In the genomic region with DNA sequence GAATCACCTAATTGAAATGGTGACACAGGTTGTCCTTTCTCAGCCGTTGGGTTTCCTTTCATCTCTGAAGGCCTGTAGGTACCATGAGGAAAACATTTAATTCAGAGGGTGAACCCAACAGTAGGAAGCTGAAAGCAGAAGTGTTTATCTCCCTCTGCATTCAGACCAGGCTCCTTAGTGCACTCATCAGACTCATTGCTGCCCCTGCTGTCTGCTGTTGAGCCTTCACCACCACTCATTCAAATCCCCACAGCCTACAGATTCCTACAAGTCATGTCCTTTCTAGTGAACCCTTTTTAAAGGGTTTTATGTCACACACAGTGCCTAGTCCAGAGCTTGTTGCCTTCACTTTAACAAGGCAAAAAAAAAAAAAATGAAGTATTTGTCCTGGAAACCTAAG, we compare ENCODE assay signal across 1 cellular context.
TF ChIP-seq lines count a peak whose summit lies in the region.

No MANE protein-coding gene starts in this region.

TF ChIP-seq in K562, 482 proteins besides CTCF, POLR2A, EP300 and RAD21 (continues in another document):
- TF ChIP-seq BRD4 (IDR thresholded peaks at IDR 0.05) (no peak), KDM5B (IDR thresholded peaks at IDR 0.05; ENCODE audit: insufficient replicate concordance, low read depth, low read length) (no peak), MIER1 (IDR thresholded peaks at IDR 0.05; ENCODE audit: low read depth) (no peak), EP400 (IDR thresholded peaks at IDR 0.05) (no peak), ZNF274 (IDR thresholded peaks at IDR 0.05; ENCODE audit: borderline replicate concordance, low read depth, low read length) (no peak), POLR3G (IDR thresholded peaks at IDR 0.05; ENCODE audit: extremely low read depth, insufficient read length, insufficient replicate concordance) (no peak), ZFP30 (CRISPR knock-in tag; IDR thresholded peaks at IDR 0.05; ENCODE audit: borderline replicate concordance) (no peak), ZNF778 (CRISPR knock-in tag; IDR thresholded peaks at IDR 0.05) (no peak), SREBF1 (IDR thresholded peaks at IDR 0.05; ENCODE audit: borderline replicate concordance, low read depth, low read length) (no peak), MEF2D (tag; conservative IDR thresholded peaks at IDR 0.05; ENCODE audit: low read depth) (no peak), MCM7 (IDR thresholded peaks at IDR 0.05) (no peak), ZNF134 (CRISPR knock-in tag; conservative IDR thresholded peaks at IDR 0.05) (no peak), JUND (IDR thresholded peaks at IDR 0.05; ENCODE audit: borderline replicate concordance, low read depth, low read length) (0 out of 2 replicates have a peak, but pooled peaks have one; percentile 17), JUND (tag; IDR thresholded peaks at IDR 0.05; ENCODE audit: borderline replicate concordance, low read depth, low read length) (no peak), TFAM (CRISPR knock-in tag; conservative IDR thresholded peaks at IDR 0.05) (no peak), MCM5 (IDR thresholded peaks at IDR 0.05; ENCODE audit: low read depth) (no peak), FIP1L1 (IDR thresholded peaks at IDR 0.05; ENCODE audit: low read depth, low read length, poor library complexity, severe bottlenecking) (no peak), PHF8 (IDR thresholded peaks at IDR 0.05; ENCODE audit: borderline replicate concordance, low read length) (no peak), SMC3 (conservative IDR thresholded peaks at IDR 0.05; ENCODE audit: insufficient read depth, low read depth, low read length) (peak; percentile 31; the same call in 1 of the 2 replicates), ATF7 (IDR thresholded peaks at IDR 0.05) (0 out of 2 replicates have a peak, but pooled peaks have one; percentile 21), NFE2L1 (tag; IDR thresholded peaks at IDR 0.05; ENCODE audit: borderline replicate concordance, low read depth) (no peak), HDAC3 (IDR thresholded peaks at IDR 0.05; ENCODE audit: borderline replicate concordance, partially characterized antibody) (no peak), FOXP1 (CRISPR knock-in tag; IDR thresholded peaks at IDR 0.05) (no peak), POLR2AphosphoS2 (IDR thresholded peaks at IDR 0.05; ENCODE audit: low read length) (no peak), RFX7 (CRISPR knock-in tag; IDR thresholded peaks at IDR 0.05) (no peak), ZNF76 (CRISPR knock-in tag; IDR thresholded peaks at IDR 0.05; ENCODE audit: borderline replicate concordance) (no peak), ZNF764 (CRISPR knock-in tag; IDR thresholded peaks at IDR 0.05; ENCODE audit: low read depth) (no peak), TAF1 (IDR thresholded peaks at IDR 0.05; ENCODE audit: control insufficient read depth, extremely low read depth, insufficient read depth, low read length, severe bottlenecking) (no peak), SPI1 (IDR thresholded peaks at IDR 0.05; ENCODE audit: borderline replicate concordance, low read depth, low read length) (peak; percentile 82), XRCC5 (IDR thresholded peaks at IDR 0.05; ENCODE audit: low read depth, low read length) (0 out of 2 replicates have a peak, but pooled peaks have one; percentile 50), ZNF253 (CRISPR knock-in tag; conservative IDR thresholded peaks at IDR 0.05) (no peak), EHMT2 (IDR thresholded peaks at IDR 0.05) (peak; percentile 40; the same call in 1 of the 2 replicates), ZNF668 (CRISPR knock-in tag; IDR thresholded peaks at IDR 0.05) (no peak), XRCC3 (IDR thresholded peaks at IDR 0.05) (no peak), PCBP1 (IDR thresholded peaks at IDR 0.05; ENCODE audit: low read depth, low read length, poor library complexity, severe bottlenecking) (no peak), SMAD3 (CRISPR knock-in tag; conservative IDR thresholded peaks at IDR 0.05) (no peak), NFRKB (IDR thresholded peaks at IDR 0.05; ENCODE audit: low read depth) (no peak), WHSC1 (IDR thresholded peaks at IDR 0.05; ENCODE audit: low read length) (no peak), ILF3 (IDR thresholded peaks at IDR 0.05; ENCODE audit: borderline replicate concordance) (no peak), KLF13 (tag; IDR thresholded peaks at IDR 0.05; ENCODE audit: borderline replicate concordance, low read depth) (no peak)
- TF ChIP-seq, protein P1, sequence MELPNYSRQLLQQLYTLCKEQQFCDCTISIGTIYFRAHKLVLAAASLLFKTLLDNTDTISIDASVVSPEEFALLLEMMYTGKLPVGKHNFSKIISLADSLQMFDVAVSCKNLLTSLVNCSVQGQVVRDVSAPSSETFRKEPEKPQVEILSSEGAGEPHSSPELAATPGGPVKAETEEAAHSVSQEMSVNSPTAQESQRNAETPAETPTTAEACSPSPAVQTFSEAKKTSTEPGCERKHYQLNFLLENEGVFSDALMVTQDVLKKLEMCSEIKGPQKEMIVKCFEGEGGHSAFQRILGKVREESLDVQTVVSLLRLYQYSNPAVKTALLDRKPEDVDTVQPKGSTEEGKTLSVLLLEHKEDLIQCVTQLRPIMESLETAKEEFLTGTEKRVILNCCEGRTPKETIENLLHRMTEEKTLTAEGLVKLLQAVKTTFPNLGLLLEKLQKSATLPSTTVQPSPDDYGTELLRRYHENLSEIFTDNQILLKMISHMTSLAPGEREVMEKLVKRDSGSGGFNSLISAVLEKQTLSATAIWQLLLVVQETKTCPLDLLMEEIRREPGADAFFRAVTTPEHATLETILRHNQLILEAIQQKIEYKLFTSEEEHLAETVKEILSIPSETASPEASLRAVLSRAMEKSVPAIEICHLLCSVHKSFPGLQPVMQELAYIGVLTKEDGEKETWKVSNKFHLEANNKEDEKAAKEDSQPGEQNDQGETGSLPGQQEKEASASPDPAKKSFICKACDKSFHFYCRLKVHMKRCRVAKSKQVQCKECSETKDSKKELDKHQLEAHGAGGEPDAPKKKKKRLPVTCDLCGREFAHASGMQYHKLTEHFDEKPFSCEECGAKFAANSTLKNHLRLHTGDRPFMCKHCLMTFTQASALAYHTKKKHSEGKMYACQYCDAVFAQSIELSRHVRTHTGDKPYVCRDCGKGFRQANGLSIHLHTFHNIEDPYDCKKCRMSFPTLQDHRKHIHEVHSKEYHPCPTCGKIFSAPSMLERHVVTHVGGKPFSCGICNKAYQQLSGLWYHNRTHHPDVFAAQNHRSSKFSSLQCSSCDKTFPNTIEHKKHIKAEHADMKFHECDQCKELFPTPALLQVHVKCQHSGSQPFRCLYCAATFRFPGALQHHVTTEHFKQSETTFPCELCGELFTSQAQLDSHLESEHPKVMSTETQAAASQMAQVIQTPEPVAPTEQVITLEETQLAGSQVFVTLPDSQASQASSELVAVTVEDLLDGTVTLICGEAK (IDR thresholded peaks at IDR 0.05): no peak
- TF ChIP-seq, protein P1 (CRISPR knock-in tag; IDR thresholded peaks at IDR 0.05): no peak
- TF ChIP-seq, protein P2, sequence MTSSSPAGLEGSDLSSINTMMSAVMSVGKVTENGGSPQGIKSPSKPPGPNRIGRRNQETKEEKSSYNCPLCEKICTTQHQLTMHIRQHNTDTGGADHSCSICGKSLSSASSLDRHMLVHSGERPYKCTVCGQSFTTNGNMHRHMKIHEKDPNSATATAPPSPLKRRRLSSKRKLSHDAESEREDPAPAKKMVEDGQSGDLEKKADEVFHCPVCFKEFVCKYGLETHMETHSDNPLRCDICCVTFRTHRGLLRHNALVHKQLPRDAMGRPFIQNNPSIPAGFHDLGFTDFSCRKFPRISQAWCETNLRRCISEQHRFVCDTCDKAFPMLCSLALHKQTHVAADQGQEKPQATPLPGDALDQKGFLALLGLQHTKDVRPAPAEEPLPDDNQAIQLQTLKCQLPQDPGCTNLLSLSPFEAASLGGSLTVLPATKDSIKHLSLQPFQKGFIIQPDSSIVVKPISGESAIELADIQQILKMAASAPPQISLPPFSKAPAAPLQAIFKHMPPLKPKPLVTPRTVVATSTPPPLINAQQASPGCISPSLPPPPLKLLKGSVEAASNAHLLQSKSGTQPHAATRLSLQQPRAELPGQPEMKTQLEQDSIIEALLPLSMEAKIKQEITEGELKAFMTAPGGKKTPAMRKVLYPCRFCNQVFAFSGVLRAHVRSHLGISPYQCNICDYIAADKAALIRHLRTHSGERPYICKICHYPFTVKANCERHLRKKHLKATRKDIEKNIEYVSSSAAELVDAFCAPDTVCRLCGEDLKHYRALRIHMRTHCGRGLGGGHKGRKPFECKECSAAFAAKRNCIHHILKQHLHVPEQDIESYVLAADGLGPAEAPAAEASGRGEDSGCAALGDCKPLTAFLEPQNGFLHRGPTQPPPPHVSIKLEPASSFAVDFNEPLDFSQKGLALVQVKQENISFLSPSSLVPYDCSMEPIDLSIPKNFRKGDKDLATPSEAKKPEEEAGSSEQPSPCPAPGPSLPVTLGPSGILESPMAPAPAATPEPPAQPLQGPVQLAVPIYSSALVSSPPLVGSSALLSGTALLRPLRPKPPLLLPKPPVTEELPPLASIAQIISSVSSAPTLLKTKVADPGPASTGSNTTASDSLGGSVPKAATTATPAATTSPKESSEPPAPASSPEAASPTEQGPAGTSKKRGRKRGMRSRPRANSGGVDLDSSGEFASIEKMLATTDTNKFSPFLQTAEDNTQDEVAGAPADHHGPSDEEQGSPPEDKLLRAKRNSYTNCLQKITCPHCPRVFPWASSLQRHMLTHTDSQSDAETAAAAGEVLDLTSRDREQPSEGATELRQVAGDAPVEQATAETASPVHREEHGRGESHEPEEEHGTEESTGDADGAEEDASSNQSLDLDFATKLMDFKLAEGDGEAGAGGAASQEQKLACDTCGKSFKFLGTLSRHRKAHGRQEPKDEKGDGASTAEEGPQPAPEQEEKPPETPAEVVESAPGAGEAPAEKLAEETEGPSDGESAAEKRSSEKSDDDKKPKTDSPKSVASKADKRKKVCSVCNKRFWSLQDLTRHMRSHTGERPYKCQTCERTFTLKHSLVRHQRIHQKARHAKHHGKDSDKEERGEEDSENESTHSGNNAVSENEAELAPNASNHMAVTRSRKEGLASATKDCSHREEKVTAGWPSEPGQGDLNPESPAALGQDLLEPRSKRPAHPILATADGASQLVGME (CRISPR knock-in tag; IDR thresholded peaks at IDR 0.05): no peak
- TF ChIP-seq, protein P3, sequence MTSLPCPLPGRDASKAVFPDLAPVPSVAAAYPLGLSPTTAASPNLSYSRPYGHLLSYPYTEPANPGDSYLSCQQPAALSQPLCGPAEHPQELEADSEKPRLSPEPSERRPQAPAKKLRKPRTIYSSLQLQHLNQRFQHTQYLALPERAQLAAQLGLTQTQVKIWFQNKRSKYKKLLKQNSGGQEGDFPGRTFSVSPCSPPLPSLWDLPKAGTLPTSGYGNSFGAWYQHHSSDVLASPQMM (CRISPR knock-in tag; IDR thresholded peaks at IDR 0.05): no peak
- TF ChIP-seq, protein P4, sequence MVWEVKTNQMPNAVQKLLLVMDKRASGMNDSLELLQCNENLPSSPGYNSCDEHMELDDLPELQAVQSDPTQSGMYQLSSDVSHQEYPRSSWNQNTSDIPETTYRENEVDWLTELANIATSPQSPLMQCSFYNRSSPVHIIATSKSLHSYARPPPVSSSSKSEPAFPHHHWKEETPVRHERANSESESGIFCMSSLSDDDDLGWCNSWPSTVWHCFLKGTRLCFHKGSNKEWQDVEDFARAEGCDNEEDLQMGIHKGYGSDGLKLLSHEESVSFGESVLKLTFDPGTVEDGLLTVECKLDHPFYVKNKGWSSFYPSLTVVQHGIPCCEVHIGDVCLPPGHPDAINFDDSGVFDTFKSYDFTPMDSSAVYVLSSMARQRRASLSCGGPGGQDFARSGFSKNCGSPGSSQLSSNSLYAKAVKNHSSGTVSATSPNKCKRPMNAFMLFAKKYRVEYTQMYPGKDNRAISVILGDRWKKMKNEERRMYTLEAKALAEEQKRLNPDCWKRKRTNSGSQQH (CRISPR knock-in tag; IDR thresholded peaks at IDR 0.05): no peak
